In genomic region chr15:90097475-90097874, GRCh38 we compare ENCODE assay signal across 8 cellular contexts. TPM values are rescaled to one million over a fixed set of nuclear protein-coding genes. Genes with fewer than 3 reads are reported as not detected.
DNase-seq lines count a peak whose midpoint lies in the region; ATAC-seq and TF ChIP-seq lines count a peak whose summit lies in the region.

No MANE protein-coding gene starts in this region.

- H3K4me3 Mint-ChIP-seq in endothelial cell (ENCODE audit: unreplicated experiment) = no peak overlapping the region

- H3K36me3 ChIP-seq in body of pancreas (replicated peaks in 1 of 2; ENCODE audit: insufficient read depth in 1 of 2, low read depth in 2 of 2) = no peaks in the 10 kb centered on the region

- WGBS in body of pancreas, 2 donors = 9 to 22% methylated on average over 4 of the region's 4 CpGs

- no peaks in the 10 kb centered on the region for H3K9me3 Mint-ChIP-seq in endothelial cell (ENCODE audit: unreplicated experiment)

- TF ChIP-seq CTCF in body of pancreas (IDR thresholded peaks at IDR 0.05) (no peak), endothelial cell (IDR thresholded peaks at IDR 0.05; ENCODE audit: unreplicated experiment) (no peak)

- H3K4me3 ChIP-seq in body of pancreas = no peak overlapping the region

- peaks cover 18% of the 10 kb centered on the region for H3K27me3 Mint-ChIP-seq in endothelial cell (ENCODE audit: unreplicated experiment)

- H3K36me3 Mint-ChIP-seq in endothelial cell (ENCODE audit: low read depth, unreplicated experiment) = peaks cover 10% of the 10 kb centered on the region

- H3K9me3 ChIP-seq in body of pancreas = no peaks in the 10 kb centered on the region

- TF ChIP-seq POLR2A in body of pancreas (IDR thresholded peaks at IDR 0.05) = no peak

- DNase-seq in OCI-M1 (lab: John Stamatoyannopoulos, UW) = peak; percentile 79
- DNase-seq in body of pancreas = no peak
- DNase-seq in stimulated activated CD4-positive, alpha-beta T cell treated with anti-CD3 and anti-CD28 coated beads, Interleukin-15, amount 100 ng/mL, for 1 hour (ENCODE audit: low read depth in 1 of 2, low spot score in 1 of 2) = peak; percentile 30 to 39
- no peak for DNase-seq in nucleus accumbens (lab: John Stamatoyannopoulos, UW)
- DNase-seq in endothelial cell (ENCODE audit: low spot score) = no peak
- DNase-seq in NCI-H2196 treated with DMSO at 0.1 percent for 48 hours (lab: John Stamatoyannopoulos, UW; ENCODE audit: unreplicated experiment) = no peak

- H3K4me1 Mint-ChIP-seq in endothelial cell (ENCODE audit: unreplicated experiment) = peaks cover 18% of the 10 kb centered on the region

- peaks cover 89% of the 10 kb centered on the region for H3K4me1 ChIP-seq in body of pancreas

- intact Hi-C loops in body of pancreas (cut with DNase I) = no loop called here

- H3K27ac Mint-ChIP-seq in endothelial cell (ENCODE audit: unreplicated experiment) = no peak overlapping the region

- no peaks in the 10 kb centered on the region for H3K27me3 ChIP-seq in body of pancreas

- peak; percentile 53 for ATAC-seq in GM18502 (IDR thresholded peaks at IDR 0.05; ENCODE audit: poor library complexity, unreplicated experiment)
- ATAC-seq in HG02623 (IDR thresholded peaks at IDR 0.05; ENCODE audit: unreplicated experiment) = peak; percentile 50
- no peak for ATAC-seq in body of pancreas

- H3K27ac ChIP-seq in body of pancreas = peak overlapping the region; percentile 26 to 99 (median 99)

RNA-seq across cellular contexts. Expression of gene IDH2, which starts 4.8 kb away (rescaled TPM):
- total RNA-seq in body of pancreas (10 to 100 TPM; 77.5 to 78.6 TPM), endothelial cell (ENCODE audit: unreplicated experiment) (133 TPM)

Comparison
In these comparisons a context has a peak if more than half of its experiments do, and no peak if none do; other contexts are left out.
1. DNase-seq: peak in OCI-M1 (single experiment) and stimulated activated CD4-positive, alpha-beta T cell treated with anti-CD3 and anti-CD28 coated beads, Interleukin-15, amount 100 ng/mL, for 1 hour (2 of 2); none in body of pancreas (0 of 4), nucleus accumbens (0 of 56), endothelial cell (single experiment) and NCI-H2196 treated with DMSO at 0.1 percent for 48 hours (single experiment).